In the genomic region with DNA sequence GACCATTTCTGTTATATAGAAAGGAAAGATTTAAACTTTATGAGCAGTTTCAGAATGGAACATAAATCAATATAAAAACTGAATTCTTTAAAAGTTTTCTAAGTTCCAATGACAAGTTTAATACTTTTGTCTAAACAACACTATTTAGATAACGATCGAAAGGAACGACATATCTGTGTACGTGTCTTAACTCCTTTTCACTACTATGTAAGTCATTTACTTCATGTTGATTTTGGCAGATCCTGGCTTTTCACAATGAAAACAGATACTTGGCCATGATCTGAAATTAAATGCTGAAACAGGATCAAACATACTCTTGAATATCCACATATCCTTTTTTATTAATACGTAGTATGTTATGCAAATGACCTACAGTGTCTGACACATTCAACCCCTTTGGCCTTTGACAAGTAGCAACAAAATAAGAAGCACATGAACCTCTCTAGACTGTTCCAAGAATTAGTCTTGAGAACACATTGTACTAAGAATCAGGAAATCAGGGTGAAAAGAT, we compare ENCODE assay signal across 18 cellular contexts. TPM values are rescaled to one million over a fixed set of nuclear protein-coding genes. Genes with fewer than 3 reads are reported as not detected.
A peak's percentile ranks its signal among the peaks of the same experiment; 100 is the strongest.
DNase-seq lines count a peak whose midpoint lies in the region; ATAC-seq and TF ChIP-seq lines count a peak whose summit lies in the region.
"Had no signal": no experiment of that assay in that cellular context is flagged by ENCODE, and none has a peak within 500 bp of the region (broad histone marks: within the 10 kb centered on the region; RNA-seq: fewer than 3 reads in every experiment).

No MANE protein-coding gene starts in this region.

- ATAC-seq in body of pancreas (peak; percentile 69), GM19397 (IDR thresholded peaks at IDR 0.05; ENCODE audit: unreplicated experiment) (no peak)

- H3K4me3 ChIP-seq in body of pancreas: no peak overlapping the region
- no peak overlapping the region for H3K4me3 ChIP-seq in thyroid gland (replicated peaks in 1 of 3)
- H3K4me3 ChIP-seq: neural progenitor cell, transverse colon had no signal

- WGBS in body of pancreas, 2 donors: 21 to 23% methylated on average over 5 of the region's 5 CpGs
- 64 to 81% methylated on average over 5 of the region's 5 CpGs for WGBS in thyroid gland, 2 donors

- TF ChIP-seq POLR2A in body of pancreas (IDR thresholded peaks at IDR 0.05) (no peak), thyroid gland (IDR thresholded peaks at IDR 0.05) (no peak)

- H3K4me1 Mint-ChIP-seq in mesothelial cell of epicardium: peaks cover 64% of the 10 kb centered on the region
- H3K4me1 Mint-ChIP-seq: B cell had no signal

- intact Hi-C loops in body of pancreas (cut with DNase I): loop anchor here (10.0 kb wide), 1 partner anchor 426 kb away; no protein-coding TSS in a partner anchor
- intact Hi-C loops in thyroid gland (cut with DNase I): no loop called here

- peaks cover 21% of the 10 kb centered on the region for H3K4me1 ChIP-seq in body of pancreas
- H3K4me1 ChIP-seq in thyroid gland: peaks cover 0 to 11% of the 10 kb centered on the region in 2 donors
- H3K4me1 ChIP-seq: transverse colon had no signal

- H3K4me3 Mint-ChIP-seq in mesothelial cell of epicardium: no peak overlapping the region
- H3K4me3 Mint-ChIP-seq: B cell; neural progenitor cell; T-helper 1 cell treated with Interleukin-12 subunit alpha and Interleukin-12 subunit beta and Interleukin-4 antibody, amounts not matched to agents 30 μg/mL and 1 μg/mL, for 36 hours had no signal

- H3K9me3 ChIP-seq in body of pancreas: no peaks in the 10 kb centered on the region
- H3K9me3 ChIP-seq in thyroid gland: no peaks in the 10 kb centered on the region
- H3K9me3 ChIP-seq: transverse colon had no signal

- H3K27ac Mint-ChIP-seq in mesothelial cell of epicardium: peak overlapping the region; percentile 90
- H3K27ac Mint-ChIP-seq: B cell; neural progenitor cell; T-helper 1 cell treated with Interleukin-12 subunit alpha and Interleukin-12 subunit beta and Interleukin-4 antibody, amounts not matched to agents 30 μg/mL and 1 μg/mL, for 36 hours had no signal

- H3K27me3 ChIP-seq in body of pancreas: no peaks in the 10 kb centered on the region
- no peaks in the 10 kb centered on the region for H3K27me3 ChIP-seq in thyroid gland
- H3K27me3 ChIP-seq: neural progenitor cell, transverse colon had no signal

- H3K27me3 Mint-ChIP-seq in mesothelial cell of epicardium (ENCODE audit: low read depth): no peaks in the 10 kb centered on the region
- H3K27me3 Mint-ChIP-seq: B cell had no signal

- TF ChIP-seq CTCF in body of pancreas (IDR thresholded peaks at IDR 0.05) (no peak), mesothelial cell of epicardium (IDR thresholded peaks at IDR 0.05; ENCODE audit: unreplicated experiment) (no peak), thyroid gland (IDR thresholded peaks at IDR 0.05) (no peak)

- no peaks in the 10 kb centered on the region for H3K9me3 Mint-ChIP-seq in mesothelial cell of epicardium
- H3K9me3 Mint-ChIP-seq: neural progenitor cell; T-helper 1 cell treated with Interleukin-12 subunit alpha and Interleukin-12 subunit beta and Interleukin-4 antibody, amounts not matched to agents 30 μg/mL and 1 μg/mL, for 36 hours had no signal

- no peaks in the 10 kb centered on the region for H3K36me3 ChIP-seq in body of pancreas (replicated peaks in 1 of 2; ENCODE audit: insufficient read depth in 1 of 2, low read depth in 2 of 2)
- H3K36me3 ChIP-seq in thyroid gland: no peaks in the 10 kb centered on the region
- H3K36me3 ChIP-seq: neural progenitor cell, transverse colon had no signal

- no peaks in the 10 kb centered on the region for H3K36me3 Mint-ChIP-seq in mesothelial cell of epicardium
- H3K36me3 Mint-ChIP-seq: neural progenitor cell had no signal

- H3K27ac ChIP-seq in body of pancreas (peak overlapping the region in 2 of 4 donors; percentile 18 to 48), thyroid gland (peak overlapping the region in 2 of 3 donors; percentile 28 to 47)
- H3K27ac ChIP-seq: neural progenitor cell had no signal

- no peak for DNase-seq in body of pancreas
- peak; percentile 82 for DNase-seq in fibroblast of the conjunctiva (ENCODE audit: low read depth)
- DNase-seq in mesothelial cell of epicardium (ENCODE audit: low spot score in 2 of 2, unreplicated experiment in 2 of 2): no peak
- DNase-seq in thyroid gland: no peak
- DNase-seq in SHP77 treated with DMSO at 0.1 percent for 48 hours (lab: John Stamatoyannopoulos, UW): no peak
- DNase-seq in activated effector memory CD4-positive, alpha-beta T cell treated with Interleukin-2 at 50 U/mL for 16 hours: no peak
- no peak for DNase-seq in NCI-H345 treated with DMSO at 0.1 percent for 48 hours (lab: John Stamatoyannopoulos, UW; ENCODE audit: unreplicated experiment)
- DNase-seq: activated T-cell treated with anti-CD3 and anti-CD28 coated beads, Interleukin-2, amount 50 U/mL, for 1 hour; DMS153; head of caudate nucleus; Karpas-422; NCI-H1694 treated with DMSO at 0.1 percent for 48 hours; NCI-H526; transverse colon had no signal

RNA-seq across cellular contexts. Expression of gene RNLS, which starts 41.9 kb away (rescaled TPM):
- total RNA-seq in body of pancreas (10 to 100 TPM in 1 of 2 donors, 1 to 10 TPM in 1; 7.9 to 26.5 TPM), mesothelial cell of epicardium (6.3 to 9.4 TPM (median 6.8 TPM) in 3 replicates), thyroid gland (10 to 100 TPM; 10.6 to 38.7 (median 28.2) TPM)

RNA-seq across cellular contexts. Expression of gene LIPJ, which starts 45.4 kb away (rescaled TPM):
- under 1 TPM in 1 of 2 donors, not detected in 1; 0.99 TPM for total RNA-seq in body of pancreas
- 0.18 to 0.47 TPM (median 0.22 TPM) in 3 replicates for total RNA-seq in mesothelial cell of epicardium
- total RNA-seq in thyroid gland: 1 to 10 TPM in 2 of 4 donors, under 1 TPM in 1, not detected in 1; 0.83 to 3.4 (median 2.3) TPM
